5 cellular contexts compared by ENCODE assay signal in genomic region chr12:32526343-32526742, GRCh38.
DNase-seq lines count a peak whose midpoint lies in the region; ATAC-seq, FAIRE-seq and TF ChIP-seq lines count a peak whose summit lies in the region.
"Not testable (repeated sequence)": the region's sequence is repeated elsewhere in the genome, so short reads cannot be mapped to it uniquely, and the experiment has no call there.

No MANE protein-coding gene starts in this region.

- not testable (repeated sequence) for H3K9me3 ChIP-seq in H9 (ENCODE audit: control insufficient read depth, low read depth, low read length); K562 (replicated peaks; ENCODE audit: control insufficient read depth, insufficient read depth, low read depth, low read length)

- H3K4me1 Mint-ChIP-seq in H9: peaks cover 19 to 25% of the 10 kb centered on the region in 2 experiments
- H3K4me1 Mint-ChIP-seq in endothelial cell (ENCODE audit: unreplicated experiment): peaks cover 11% of the 10 kb centered on the region
- peaks cover 14% of the 10 kb centered on the region for H3K4me1 Mint-ChIP-seq in nephron progenitor cell
- peaks cover 17% of the 10 kb centered on the region for H3K4me1 Mint-ChIP-seq in progenitor cell of endocrine pancreas (ENCODE audit: low read depth)

- not testable (repeated sequence) for H3K4ac ChIP-seq in H9 (ENCODE audit: low read depth, low read length)

- not testable (repeated sequence) for H2AFZ ChIP-seq in H9 (ENCODE audit: low read length); K562 (ENCODE audit: low read depth, low read length)

- H2BK120ac ChIP-seq in H9 (ENCODE audit: low read depth, low read length, poor library complexity, severe bottlenecking): not testable (repeated sequence)

- not testable (repeated sequence) for H4K8ac ChIP-seq in H9 (replicated peaks; ENCODE audit: insufficient read length, low read depth, low read length)

- H3K23me2 ChIP-seq in H9 (ENCODE audit: insufficient read length, low read depth, low read length, poor library complexity, severe bottlenecking): not testable (repeated sequence)

- H4K91ac ChIP-seq in H9 (ENCODE audit: insufficient read length, low read depth, low read length): not testable (repeated sequence)

- not testable (repeated sequence) for H3K79me1 ChIP-seq in H9 (ENCODE audit: insufficient read depth, low read depth, low read length, poor library complexity, severe bottlenecking)

- H2BK5ac ChIP-seq in H9 (ENCODE audit: insufficient read length, low read length): not testable (repeated sequence)

- H3K36me3 Mint-ChIP-seq in H9 (ENCODE audit: insufficient read depth in 1 of 3, low read depth in 3 of 3): peaks cover 4 to 15% (median 14%) of the 10 kb centered on the region in 3 experiments; a peak in 6 of 7 replicates
- H3K36me3 Mint-ChIP-seq in endothelial cell (ENCODE audit: low read depth, unreplicated experiment): not testable (repeated sequence)
- H3K36me3 Mint-ChIP-seq in nephron progenitor cell (ENCODE audit: low read depth): peaks cover 23% of the 10 kb centered on the region
- peaks cover 31% of the 10 kb centered on the region for H3K36me3 Mint-ChIP-seq in progenitor cell of endocrine pancreas (ENCODE audit: insufficient read depth)

- H3K56ac ChIP-seq in H9 (ENCODE audit: insufficient read length, low read depth, low read length): not testable (repeated sequence)

- not testable (repeated sequence) for H3K23ac ChIP-seq in H9 (ENCODE audit: insufficient read length, low read depth, low read length)

- H3K9me1 ChIP-seq in K562 (ENCODE audit: control insufficient read depth, insufficient read depth, low read length): not testable (repeated sequence)

- peak overlapping the region in 2 of 3 experiments; percentile 63 to 81; a peak in 3 of 7 replicates for H3K27ac Mint-ChIP-seq in H9
- H3K27ac Mint-ChIP-seq in endothelial cell (ENCODE audit: unreplicated experiment): peak overlapping the region; percentile 36
- H3K27ac Mint-ChIP-seq in nephron progenitor cell: peak overlapping the region; percentile 51
- H3K27ac Mint-ChIP-seq in progenitor cell of endocrine pancreas: peak overlapping the region; percentile 66

- not testable (repeated sequence) for H3K9me3 Mint-ChIP-seq in H9; endothelial cell (ENCODE audit: unreplicated experiment); nephron progenitor cell; progenitor cell of endocrine pancreas (ENCODE audit: low read depth)

- TF ChIP-seq RAD21 in K562 (CRISPR knock-in tag; conservative IDR thresholded peaks at IDR 0.05 in 1 of 2, IDR thresholded peaks at IDR 0.05 in 1 of 2): not testable (repeated sequence)

- H2BK12ac ChIP-seq in H9 (ENCODE audit: insufficient read length, low read depth, low read length): not testable (repeated sequence)

- not testable (repeated sequence) for H3K36me3 ChIP-seq in K562 (ENCODE audit: control insufficient read depth, insufficient read depth, low read length)

- H3K9ac ChIP-seq in H9 (ENCODE audit: extremely low read depth, insufficient read length, low read length); K562 (ENCODE audit: insufficient read depth in 1 of 2, low read depth in 2 of 2, low read length in 2 of 2): not testable (repeated sequence)

- H3K79me2 ChIP-seq in H9 (ENCODE audit: insufficient read depth, low read length); K562 (ENCODE audit: control insufficient read depth, insufficient read depth, low read length): not testable (repeated sequence)

- POLR2A ChIA-PET in K562 (lab: Yijun Ruan, JAX): interaction anchor here (0.6 to 0.7 kb wide), 4 partner anchors 37 to 84 kb away, joined by 3 read pairs; no protein-coding TSS in a partner anchor

- H3K18ac ChIP-seq in H9 (ENCODE audit: insufficient read length, low read depth, low read length): not testable (repeated sequence)

- H2BK20ac ChIP-seq in H9 (ENCODE audit: low read depth, low read length, poor library complexity, severe bottlenecking): not testable (repeated sequence)

- TF ChIP-seq POLR2A in K562 (conservative IDR thresholded peaks at IDR 0.05): not testable (repeated sequence)

- not testable (repeated sequence) for H4K5ac ChIP-seq in H9 (ENCODE audit: insufficient read length, low read depth, low read length)

- not testable (repeated sequence) for H3K4me3 ChIP-seq in K562

- intact Hi-C loops in K562 (cut with micrococcal nuclease): not testable (repeated sequence)

- not testable (repeated sequence) for FAIRE-seq in K562 (lab: Jason Lieb, UNC)

- not testable (repeated sequence) for H2BK15ac ChIP-seq in H9 (ENCODE audit: low read depth, low read length)

- H2AK5ac ChIP-seq in H9 (ENCODE audit: insufficient read length, low read length): not testable (repeated sequence)

- CTCF ChIA-PET in K562 (lab: Yijun Ruan, JAX; ENCODE audit: low intra/inter-chr PET ratio): not testable (repeated sequence)

- in situ Hi-C loops in K562 (cut with MboI): not testable (repeated sequence)

- H4K20me1 ChIP-seq in H9 (ENCODE audit: control insufficient read depth, insufficient read depth, insufficient read length); K562 (replicated peaks; ENCODE audit: control insufficient read depth, insufficient read depth, low read length): not testable (repeated sequence)

- not testable (repeated sequence) for H3K4me3 Mint-ChIP-seq in H9; endothelial cell (ENCODE audit: unreplicated experiment); nephron progenitor cell; progenitor cell of endocrine pancreas (ENCODE audit: low read depth)

- not testable (repeated sequence) for H3K4me2 ChIP-seq in H9 (ENCODE audit: insufficient read depth, insufficient read length, low read length); K562 (ENCODE audit: insufficient read depth, low read length)

- H3K27me3 ChIP-seq in H9 (ENCODE audit: insufficient read depth, low read length); K562 (ENCODE audit: control insufficient read depth in 2 of 2, insufficient read depth in 2 of 2, low read length in 2 of 2): not testable (repeated sequence)

- not testable (repeated sequence) for TF ChIP-seq EP300 in K562 (IDR thresholded peaks at IDR 0.05; ENCODE audit: low read length)

- H3K27ac ChIP-seq in H9 (ENCODE audit: insufficient read length, low read depth, low read length); K562 (ENCODE audit: extremely low read depth, low read depth, low read length): not testable (repeated sequence)

- not testable (repeated sequence) for DNase-seq in H9; K562 (ENCODE audit: extremely low read depth in 1 of 4, low spot score in 3 of 4); endothelial cell (ENCODE audit: low spot score); nephron progenitor cell; progenitor cell of endocrine pancreas (ENCODE audit: low spot score, unreplicated experiment)

- not testable (repeated sequence) for H3T11ph ChIP-seq in H9 (ENCODE audit: low read length)

- H3K27me3 Mint-ChIP-seq in H9 (ENCODE audit: low read depth); endothelial cell (ENCODE audit: unreplicated experiment); nephron progenitor cell (ENCODE audit: low read depth, poor library complexity); progenitor cell of endocrine pancreas: not testable (repeated sequence)

- H3K4me1 ChIP-seq in H9 (ENCODE audit: insufficient read depth, low read length); K562 (replicated peaks in 1 of 2; ENCODE audit: control insufficient read depth in 2 of 2, insufficient read depth in 2 of 2, low read length in 2 of 2): not testable (repeated sequence)

- BruUV-seq in K562 (replicated peaks; lab: Mats Ljungman, UMichigan): not testable (repeated sequence)

- H3K14ac ChIP-seq in H9 (ENCODE audit: insufficient read depth, low read length): not testable (repeated sequence)

- no CpG with 5 or more reads among the region's 9 CpGs for WGBS in H9 (ENCODE audit: extremely low coverage, insufficient read length, low lambda C conversion rate)
- WGBS in K562 (ENCODE audit: insufficient coverage, low coverage, missing lambda C conversion rate): 17% methylated on average over 9 of the region's 9 CpGs

- not testable (repeated sequence) for TF ChIP-seq CTCF in H9 (conservative IDR thresholded peaks at IDR 0.05); K562 (IDR thresholded peaks at IDR 0.05 in 2 of 3, conservative IDR thresholded peaks at IDR 0.05 in 1 of 3; ENCODE audit: insufficient read depth in 2 of 3, low read depth in 1 of 3, low read length in 3 of 3); endothelial cell (IDR thresholded peaks at IDR 0.05; ENCODE audit: unreplicated experiment); nephron progenitor cell (IDR thresholded peaks at IDR 0.05); progenitor cell of endocrine pancreas (IDR thresholded peaks at IDR 0.05; ENCODE audit: unreplicated experiment)

- ATAC-seq in K562: not testable (repeated sequence)

TF ChIP-seq in K562, 482 proteins besides CTCF, POLR2A, EP300 and RAD21:
- peak; percentile 44 for TF ChIP-seq NFYB (IDR thresholded peaks at IDR 0.05; ENCODE audit: extremely low read depth, insufficient read length)
